In genomic region chr14:23071244-23071974, GRCh38 we compare ENCODE assay signal across 8 cellular contexts. TPM values are rescaled to one million over a fixed set of nuclear protein-coding genes. Genes with fewer than 3 reads are reported as not detected.
A peak's percentile ranks its signal among the peaks of the same experiment; 100 is the strongest.
DNase-seq lines count a peak whose midpoint lies in the region; ATAC-seq, FAIRE-seq and TF ChIP-seq lines count a peak whose summit lies in the region.

No MANE protein-coding gene starts in this region.

- peak overlapping the region; percentile 95 for H3K4me2 ChIP-seq in BLaER1

- H3K27ac ChIP-seq in BLaER1, result peak overlapping the region; percentile 94

- H3K9me3 Mint-ChIP-seq in stimulated activated effector memory CD8-positive, alpha-beta T cell treated with anti-CD3 and anti-CD28 coated beads, Interleukin-12 subunit alpha, Interleukin-12 subunit beta, amount 100 ng/mL, for 72 hours, result no peaks in the 10 kb centered on the region

- FAIRE-seq in HTR-8/SVneo (lab: Jason Lieb, UNC), result no peak

- DNase-seq in GM20000 (ENCODE audit: low spot score) (peak; percentile 88), HTR-8/SVneo (ENCODE audit: insufficient read length, low spot score) (peak; percentile 79), erythroblast (lab: John Stamatoyannopoulos, UW) (no peak), myocyte (ENCODE audit: low read depth) (peak; percentile 93), anterior cingulate cortex (lab: John Stamatoyannopoulos, UW) (no peak)
- DNase-seq in activated CD8-positive, alpha-beta memory T cell treated with anti-CD3 and anti-CD28 coated beads for 48 hours (ENCODE audit: low read depth in 2 of 3, low spot score in 2 of 3), result peak; percentile 38 to 54 (median 52)
- peak; percentile 42 to 81 for DNase-seq in stimulated activated effector memory CD8-positive, alpha-beta T cell treated with anti-CD3 and anti-CD28 coated beads, Interleukin-12 subunit alpha, Interleukin-12 subunit beta, amount 100 ng/mL, for 72 hours (ENCODE audit: low spot score in 2 of 2)

- peaks cover 28% of the 10 kb centered on the region for H3K36me3 Mint-ChIP-seq in stimulated activated effector memory CD8-positive, alpha-beta T cell treated with anti-CD3 and anti-CD28 coated beads, Interleukin-12 subunit alpha, Interleukin-12 subunit beta, amount 100 ng/mL, for 72 hours

- H3K4me3 ChIP-seq in BLaER1, result peak overlapping the region; percentile 89

- no peak for TF ChIP-seq CTCF in GM20000 (IDR thresholded peaks at IDR 0.05; ENCODE audit: extremely low read depth, missing control alignments)

- peak; percentile 96 for ATAC-seq in stimulated activated effector memory CD8-positive, alpha-beta T cell treated with anti-CD3 and anti-CD28 coated beads, Interleukin-12 subunit alpha, Interleukin-12 subunit beta, amount 100 ng/mL, for 72 hours

- H3K27me3 ChIP-seq in BLaER1, result no peaks in the 10 kb centered on the region

- peaks cover 75% of the 10 kb centered on the region for H3K36me3 ChIP-seq in BLaER1

- no peaks in the 10 kb centered on the region for H3K9me3 ChIP-seq in BLaER1

- peaks cover 58% of the 10 kb centered on the region for H4K20me1 ChIP-seq in BLaER1

- H3K9ac ChIP-seq in BLaER1, result peak overlapping the region; percentile 97

- H3K27ac Mint-ChIP-seq in stimulated activated effector memory CD8-positive, alpha-beta T cell treated with anti-CD3 and anti-CD28 coated beads, Interleukin-12 subunit alpha, Interleukin-12 subunit beta, amount 100 ng/mL, for 72 hours, result peak overlapping the region; percentile 92

- H3K4me3 Mint-ChIP-seq in stimulated activated effector memory CD8-positive, alpha-beta T cell treated with anti-CD3 and anti-CD28 coated beads, Interleukin-12 subunit alpha, Interleukin-12 subunit beta, amount 100 ng/mL, for 72 hours, result peak overlapping the region; percentile 93

- H3K4me1 Mint-ChIP-seq in stimulated activated effector memory CD8-positive, alpha-beta T cell treated with anti-CD3 and anti-CD28 coated beads, Interleukin-12 subunit alpha, Interleukin-12 subunit beta, amount 100 ng/mL, for 72 hours, result peaks cover 37% of the 10 kb centered on the region

- peaks cover 41% of the 10 kb centered on the region for H3K4me1 ChIP-seq in BLaER1

- TF ChIP-seq POLR2A in erythroblast (IDR thresholded peaks at IDR 0.05; ENCODE audit: low read length), result peak; percentile 72

RNA-seq across cellular contexts. Expression of gene CDH24, which starts 14.1 kb away (rescaled TPM):
- 3.2 and 3.7 TPM in 2 replicates for total RNA-seq in myocyte
- 3.1 TPM for polyA plus RNA-seq in myocyte (2012)

RNA-seq across cellular contexts. Expression of gene ACIN1, which starts 23.5 kb away (rescaled TPM):
- 85.4 and 90.4 TPM in 2 replicates for total RNA-seq in myocyte
- polyA plus RNA-seq in myocyte (2012), result 122 TPM

RNA-seq across cellular contexts. Expression of gene C14orf119, which starts 23.9 kb away (rescaled TPM):
- total RNA-seq in myocyte, result 28.9 and 40.7 TPM in 2 replicates
- 86.9 TPM for polyA plus RNA-seq in myocyte (2012)

RNA-seq across cellular contexts. Expression of gene PSMB11, which starts 29.4 kb away (rescaled TPM):
- total RNA-seq in myocyte, result not detected in 2 replicates
- not detected for polyA plus RNA-seq in myocyte (2012)

RNA-seq across cellular contexts. Expression of gene CIROP, which starts 33.4 kb away (rescaled TPM):
- not detected in 2 replicates for total RNA-seq in myocyte
- 0.13 TPM for polyA plus RNA-seq in myocyte (2012)

Comparison
In these comparisons a context has a peak if more than half of its experiments do, and no peak if none do; other contexts are left out.
1. DNase-seq: peak in GM20000 (single experiment), HTR-8/SVneo (single experiment), activated CD8-positive, alpha-beta memory T cell treated with anti-CD3 and anti-CD28 coated beads for 48 hours (3 of 3), myocyte (single experiment) and stimulated activated effector memory CD8-positive, alpha-beta T cell treated with anti-CD3 and anti-CD28 coated beads, Interleukin-12 subunit alpha, Interleukin-12 subunit beta, amount 100 ng/mL, for 72 hours (2 of 2); none in erythroblast (0 of 2) and anterior cingulate cortex (0 of 58).